In genomic region chr1:8412183-8412831, GRCh38 we compare ENCODE assay signal across 9 cellular contexts.
DNase-seq lines count a peak whose midpoint lies in the region; ATAC-seq, FAIRE-seq and TF ChIP-seq lines count a peak whose summit lies in the region.
"Had no signal": no experiment of that assay in that cellular context is flagged by ENCODE, and none has a peak within 500 bp of the region (broad histone marks: within the 10 kb centered on the region; RNA-seq: fewer than 3 reads in every experiment).

No MANE protein-coding gene starts in this region.

- H3K9me3 Mint-ChIP-seq in brain, result no peaks in the 10 kb centered on the region
- H3K9me3 Mint-ChIP-seq: activated T-cell treated with anti-CD3 and anti-CD28 coated beads, Interleukin-2, amount 50 U/mL, for 24 hours had no signal

- CTCF ChIA-PET in HEK293T (lab: Yijun Ruan, JAX), result no interaction called here

- no peak for ATAC-seq in GM19035 (IDR thresholded peaks at IDR 0.05; ENCODE audit: unreplicated experiment)

- peaks cover 82% of the 10 kb centered on the region for H3K4me1 Mint-ChIP-seq in brain

- peak overlapping the region in 4 of 5 experiments; percentile 62 to 86 (median 76) for H3K27ac Mint-ChIP-seq in brain
- H3K27ac Mint-ChIP-seq: activated T-cell treated with anti-CD3 and anti-CD28 coated beads, Interleukin-2, amount 50 U/mL, for 24 hours had no signal

- DNase-seq in HEK293T (ENCODE audit: extremely low spot score) (no peak), hepatic stellate cell (ENCODE audit: low spot score) (peak; percentile 81), stromal cell of bone marrow (ENCODE audit: low read depth) (peak; percentile 84), pons (ENCODE audit: low spot score) (no peak), D721Med (ENCODE audit: insufficient read length, low spot score) (no peak), OCI-M1 (lab: John Stamatoyannopoulos, UW) (no peak)
- DNase-seq: activated T-cell treated with anti-CD3 and anti-CD28 coated beads, Interleukin-2, amount 50 U/mL, for 24 hours had no signal

- peaks cover 42% of the 10 kb centered on the region for H3K36me3 Mint-ChIP-seq in brain

- H3K27me3 Mint-ChIP-seq in brain, result peaks cover 7% of the 10 kb centered on the region
- H3K27me3 Mint-ChIP-seq: activated T-cell treated with anti-CD3 and anti-CD28 coated beads, Interleukin-2, amount 50 U/mL, for 24 hours had no signal

- POLR2A ChIA-PET in HEK293T (lab: Yijun Ruan, JAX), result interaction anchor here (1.0 kb wide), 1 partner anchor 10 kb away, joined by 4 read pairs; no protein-coding TSS in a partner anchor

- peak overlapping the region; percentile 6 to 41 (median 17) for H3K4me3 Mint-ChIP-seq in brain
- H3K4me3 Mint-ChIP-seq: activated T-cell treated with anti-CD3 and anti-CD28 coated beads, Interleukin-2, amount 50 U/mL, for 24 hours had no signal

- no peak for FAIRE-seq in D721Med (lab: Jason Lieb, UNC)

- TF ChIP-seq CTCF in brain (conservative IDR thresholded peaks at IDR 0.05), result no peak
- no peak for TF ChIP-seq CTCF in D721Med (IDR thresholded peaks at IDR 0.05; ENCODE audit: insufficient read depth, missing control alignments)

TF ChIP-seq in HEK293T, 16 proteins besides CTCF, POLR2A, EP300 and RAD21:
- TF ChIP-seq FOXA1 (IDR thresholded peaks at IDR 0.05) (peak; percentile 74; the same call in 1 of the 2 replicates), CTBP1 (IDR thresholded peaks at IDR 0.05; ENCODE audit: borderline replicate concordance) (peak; percentile 14; the same call in 1 of the 2 replicates), ARNT (IDR thresholded peaks at IDR 0.05) (no peak)
- TF ChIP-seq, protein P1, sequence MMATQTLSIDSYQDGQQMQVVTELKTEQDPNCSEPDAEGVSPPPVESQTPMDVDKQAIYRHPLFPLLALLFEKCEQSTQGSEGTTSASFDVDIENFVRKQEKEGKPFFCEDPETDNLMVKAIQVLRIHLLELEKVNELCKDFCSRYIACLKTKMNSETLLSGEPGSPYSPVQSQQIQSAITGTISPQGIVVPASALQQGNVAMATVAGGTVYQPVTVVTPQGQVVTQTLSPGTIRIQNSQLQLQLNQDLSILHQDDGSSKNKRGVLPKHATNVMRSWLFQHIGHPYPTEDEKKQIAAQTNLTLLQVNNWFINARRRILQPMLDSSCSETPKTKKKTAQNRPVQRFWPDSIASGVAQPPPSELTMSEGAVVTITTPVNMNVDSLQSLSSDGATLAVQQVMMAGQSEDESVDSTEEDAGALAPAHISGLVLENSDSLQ (IDR thresholded peaks at IDR 0.05), result peak; percentile 88

Comparison
In these comparisons a context has a peak if more than half of its experiments do, and no peak if none do; other contexts are left out.
1. DNase-seq: peak in hepatic stellate cell (single experiment) and stromal cell of bone marrow (single experiment); none in HEK293T (single experiment), pons (single experiment), D721Med (single experiment) and OCI-M1 (single experiment).